In genomic region chr11:118996926-118997626, GRCh38 we compare ENCODE assay signal across 8 cellular contexts. TPM values are rescaled to one million over a fixed set of nuclear protein-coding genes. Genes with fewer than 3 reads are reported as not detected.
DNase-seq lines count a peak whose midpoint lies in the region; ATAC-seq, FAIRE-seq and TF ChIP-seq lines count a peak whose summit lies in the region.

No MANE protein-coding gene starts in this region.

- peak overlapping the region; percentile 66 for H3K4me3 ChIP-seq in SJSA1
- H3K4me3 ChIP-seq in GM12878: peak overlapping the region; percentile 91

- H3K4me1 Mint-ChIP-seq in immature natural killer cell: peaks cover 37 to 41% of the 10 kb centered on the region in 2 donors

- H3K27me3 ChIP-seq in SJSA1 (replicated peaks): no peaks in the 10 kb centered on the region
- no peaks in the 10 kb centered on the region for H3K27me3 ChIP-seq in GM12878 (replicated peaks in 1 of 2; ENCODE audit: control insufficient read depth in 2 of 2, insufficient read depth in 2 of 2, low read length in 1 of 2)

- 0 out of 2 replicates have a peak, but pooled peaks have one; percentile 7 for TF ChIP-seq RAD21 in GM12878 (IDR thresholded peaks at IDR 0.05; ENCODE audit: insufficient read depth, low read depth, low read length)

- FAIRE-seq in GM12878 (lab: Jason Lieb, UNC): peak; percentile 85

- no peaks in the 10 kb centered on the region for H4K20me1 ChIP-seq in GM12878 (ENCODE audit: control insufficient read depth, insufficient read depth)

- WGBS in GM12878 (ENCODE audit: insufficient coverage, insufficient replicate concordance, low lambda C conversion rate, missing lambda C conversion rate): 2% methylated on average over 22 of the region's 22 CpGs

- H3K9me3 ChIP-seq in SJSA1 (replicated peaks): no peaks in the 10 kb centered on the region
- no peaks in the 10 kb centered on the region for H3K9me3 ChIP-seq in GM12878 (replicated peaks; ENCODE audit: control insufficient read depth, insufficient read depth, low read length)

- peak overlapping the region; percentile 95 to 99 (median 98) for H3K27ac Mint-ChIP-seq in immature natural killer cell

- peaks cover 0 to 14% (median 4%) of the 10 kb centered on the region in 3 donors for H3K36me3 Mint-ChIP-seq in immature natural killer cell

- H3K27ac ChIP-seq in SJSA1 (peak overlapping the region; percentile 15; the same call in 1 of the 2 replicates), GM12878 (ENCODE audit: control insufficient read depth, insufficient read depth) (peak overlapping the region; percentile 87)

- CTCF ChIA-PET in GM12878 (lab: Yijun Ruan, JAX): interaction anchor here (0.7 to 1.5 kb wide), 7 partner anchors 19 to 199 kb away, joined by 3 to 6 read pairs (median 3); partner anchors contain the start of gene SLC37A4

- TF ChIP-seq CTCF in GM12878 (IDR thresholded peaks at IDR 0.05 in 2 of 3, conservative IDR thresholded peaks at IDR 0.05 in 1 of 3; ENCODE audit: control insufficient read depth in 2 of 3, extremely low read depth in 1 of 3, insufficient read depth in 1 of 3, low read depth in 3 of 3, low read length in 3 of 3): peak; percentile 22 to 46 (median 40); a peak in 5 of 6 replicates

- H3K27me3 Mint-ChIP-seq in immature natural killer cell (ENCODE audit: low read depth in 3 of 3): peaks cover 2 to 4% (median 2%) of the 10 kb centered on the region in 3 donors

- peak overlapping the region; percentile 98 for H2AFZ ChIP-seq in GM12878 (ENCODE audit: control insufficient read depth, low read depth, low read length)

- POLR2A ChIA-PET in GM12878 (lab: Charles Lee): interaction anchor here (0.6 to 1.6 kb wide), 10 partner anchors 10 to 205 kb away, joined by 3 to 7 read pairs (median 4); partner anchors contain the start of genes HINFP, HMBS, RPS25 and TRAPPC4

- TSS peak; percentile 93 for BruUV-seq in GM12878 (replicated peaks; lab: Mats Ljungman, UMichigan)

- TF ChIP-seq POLR2A in GM12878 (IDR thresholded peaks at IDR 0.05; ENCODE audit: low read depth, low read length): no peak

- ATAC-seq in HG03039 (IDR thresholded peaks at IDR 0.05; ENCODE audit: unreplicated experiment) (peak; percentile 4), GM12878 (peak; percentile 64)

- DNase-seq in NCI-H82 (lab: John Stamatoyannopoulos, UW): peak; percentile 38
- DNase-seq in NCI-H82 treated with DMSO at 0.1 percent for 48 hours (lab: John Stamatoyannopoulos, UW; ENCODE audit: unreplicated experiment): no peak
- DNase-seq in SJSA1 (ENCODE audit: low read depth in 1 of 2, low spot score in 2 of 2): no peak
- DNase-seq in GM12878 (ENCODE audit: low read depth, low spot score): peak; percentile 23
- peak in 1 of 3 donors; percentile 15 for DNase-seq in immature natural killer cell
- DNase-seq in stimulated activated CD4-positive, alpha-beta T cell treated with anti-CD3 and anti-CD28 coated beads, Interleukin-1b, Interleukin-23, amount 100 ng/mL, for 48 hours: peak; percentile 67
- no peak for DNase-seq in NCI-H1092 treated with DMSO at 0.1 percent for 48 hours (lab: John Stamatoyannopoulos, UW)

- H3K4me3 Mint-ChIP-seq in immature natural killer cell: peak overlapping the region; percentile 91 to 98 (median 96)

- intact Hi-C loops in GM12878 (cut with micrococcal nuclease; ENCODE audit: unreplicated experiment): no loop called here

- H3K4me1 ChIP-seq in SJSA1 (replicated peaks) (peaks cover 17% of the 10 kb centered on the region), GM12878 (ENCODE audit: control insufficient read depth, insufficient read depth, low read length) (no peaks in the 10 kb centered on the region; the same call in none of the 2 replicates)

- SMC1A ChIA-PET in GM12878 (lab: Charles Lee; ENCODE audit: uncharacterized antibody, unreplicated experiment): interaction anchor here (1.0 to 5.7 kb wide), 2 partner anchors 10 to 21 kb away, joined by 3 to 26 read pairs; partner anchors contain the start of genes RPS25 and TRAPPC4

- H3K79me2 ChIP-seq in GM12878 (ENCODE audit: control insufficient read depth, insufficient read depth, low read length): peaks cover 24% of the 10 kb centered on the region

- in situ Hi-C loops in GM12878 (cut with MboI): no loop called here

- peaks cover 22% of the 10 kb centered on the region for H3K36me3 ChIP-seq in SJSA1
- H3K36me3 ChIP-seq in GM12878 (ENCODE audit: control insufficient read depth in 2 of 2, insufficient read depth in 2 of 2, low read length in 1 of 2): 0 out of 4 replicates have a peak, but pooled peaks cover 0 to 2% of the 10 kb centered on the region in 2 experiments

- no peak for TF ChIP-seq EP300 in GM12878 (IDR thresholded peaks at IDR 0.05; ENCODE audit: borderline replicate concordance in 1 of 2, control insufficient read depth in 1 of 2, low read depth in 2 of 2, low read length in 2 of 2)

- RAD21 ChIA-PET in GM12878 (lab: Charles Lee; ENCODE audit: unreplicated experiment): interaction anchor here (1.1 to 1.3 kb wide), 3 partner anchors 19 to 89 kb away, joined by 3 read pairs; partner anchors contain the start of genes RPS25 and TRAPPC4

- H3K4me2 ChIP-seq in GM12878 (ENCODE audit: control insufficient read depth, insufficient read depth): peak overlapping the region; percentile 69

- no peaks in the 10 kb centered on the region for H3K9me3 Mint-ChIP-seq in immature natural killer cell

- peak overlapping the region; percentile 90 for H3K9ac ChIP-seq in GM12878 (ENCODE audit: control insufficient read depth, insufficient read depth, low read length)

RNA-seq across cellular contexts. Expression of gene CENATAC, which starts 0.9 kb away (rescaled TPM):
- 13.5 and 17.0 TPM in 2 replicates for total RNA-seq in SJSA1 (2014; rRNA removed; shearing (Covaris generic))
- 125 and 142 TPM in 2 replicates for total RNA-seq in GM12878 (2013; cell fraction: nucleolus; rRNA removed)
- total RNA-seq in GM12878 (2014; rRNA removed): 31.1 and 35.5 TPM in 2 replicates
- total RNA-seq in GM12878 (2014; rRNA removed; fragmentation: Illumina TruSeq; extraction: Trizol): 26.7 and 30.7 TPM in 2 replicates
- 19.0 and 24.0 TPM in 2 replicates for total RNA-seq in GM12878 (2021)
- polyA plus RNA-seq in GM12878 (2011; ENCODE audit: low read depth): 12.6 TPM
- 26.4 and 31.1 TPM in 2 replicates for polyA plus RNA-seq in GM12878 (2011; rRNA removed)
- 10.8 and 16.9 TPM in 2 replicates for polyA plus RNA-seq in GM12878 (2011; cell fraction: cytosol; rRNA removed)
- 52.1 and 66.2 TPM in 2 replicates for polyA plus RNA-seq in GM12878 (2011; cell fraction: nucleus; rRNA removed)
- 12.7 and 17.2 TPM in 2 replicates for polyA plus RNA-seq in GM12878 (2012)
- polyA plus RNA-seq in GM12878 (2014; fragmentation: Illumina TruSeq; extraction: Trizol): 17.1 and 19.5 TPM in 2 replicates
- 1 to 10 TPM; 4.8 to 8.2 TPM for polyA plus RNA-seq in GM12878 (2014; fragmentation: Nextera tagmentation; extraction: Ambion mirVana)
- 33.7 and 37.1 TPM in 2 replicates for polyA plus RNA-seq in GM12878 (2014; rRNA removed)
- polyA plus RNA-seq in GM12878 (2016; fragmentation: Nextera tagmentation; extraction: Ambion mirVana): 10 to 100 TPM; 19.3 to 24.2 TPM
- 22.2 and 24.3 TPM in 2 replicates for polyA minus RNA-seq in GM12878 (2011; rRNA and poly(A)+ RNA removed)
- polyA minus RNA-seq in GM12878 (2011; cell fraction: cytosol; rRNA and poly(A)+ RNA removed): 11.2 and 11.5 TPM in 2 replicates
- polyA minus RNA-seq in GM12878 (2011; cell fraction: nucleus; rRNA and poly(A)+ RNA removed): 24.2 and 40.4 TPM in 2 replicates
- 10 to 100 TPM in 2 of 3 donors, 1 to 10 TPM in 1; 9.1 to 17.1 (median 10.5) TPM for polyA plus RNA-seq in immature natural killer cell

RNA-seq across cellular contexts. Expression of gene RPS25, which starts 21.1 kb away (rescaled TPM):
- 718 and 750 TPM in 2 replicates for total RNA-seq in SJSA1 (2014; rRNA removed; shearing (Covaris generic))
- total RNA-seq in GM12878 (2013; cell fraction: nucleolus; rRNA removed): 240 and 366 TPM in 2 replicates
- total RNA-seq in GM12878 (2014; rRNA removed) (886 and 1,063 TPM in 2 replicates), GM12878 (2014; rRNA removed; fragmentation: Illumina TruSeq; extraction: Trizol) (3,203 and 3,262 TPM in 2 replicates), GM12878 (2021) (1,627 and 1,676 TPM in 2 replicates)
- 10,130 TPM for polyA plus RNA-seq in GM12878 (2011; ENCODE audit: low read depth)
- polyA plus RNA-seq in GM12878 (2011; rRNA removed) (1,188 and 1,624 TPM in 2 replicates), GM12878 (2014; fragmentation: Illumina TruSeq; extraction: Trizol) (3,746 and 5,671 TPM in 2 replicates), GM12878 (2014; fragmentation: Nextera tagmentation; extraction: Ambion mirVana) (1,000 to 10,000 TPM; 3,292 to 3,419 TPM), GM12878 (2014; rRNA removed) (1,401 and 2,108 TPM in 2 replicates), GM12878 (2016; fragmentation: Nextera tagmentation; extraction: Ambion mirVana) (1,000 to 10,000 TPM; 2,959 to 3,172 TPM), immature natural killer cell (1,000 to 10,000 TPM; 1,543 to 2,582 (median 1,747) TPM)
- polyA plus RNA-seq in GM12878 (2011; cell fraction: cytosol; rRNA removed): 1,068 and 1,259 TPM in 2 replicates
- 573 and 676 TPM in 2 replicates for polyA plus RNA-seq in GM12878 (2011; cell fraction: nucleus; rRNA removed)
- polyA plus RNA-seq in GM12878 (2012): 2,542 and 2,883 TPM in 2 replicates
- polyA minus RNA-seq in GM12878 (2011; rRNA and poly(A)+ RNA removed): 195 and 260 TPM in 2 replicates
- 285 and 317 TPM in 2 replicates for polyA minus RNA-seq in GM12878 (2011; cell fraction: cytosol; rRNA and poly(A)+ RNA removed)
- 42.4 and 48.0 TPM in 2 replicates for polyA minus RNA-seq in GM12878 (2011; cell fraction: nucleus; rRNA and poly(A)+ RNA removed)

RNA-seq across cellular contexts. Expression of gene TRAPPC4, which starts 21.5 kb away (rescaled TPM):
- total RNA-seq in SJSA1 (2014; rRNA removed; shearing (Covaris generic)): 44.6 and 75.6 TPM in 2 replicates
- total RNA-seq in GM12878 (2013; cell fraction: nucleolus; rRNA removed): 40.8 and 43.0 TPM in 2 replicates
- total RNA-seq in GM12878 (2014; rRNA removed) (76.5 and 87.1 TPM in 2 replicates), GM12878 (2014; rRNA removed; fragmentation: Illumina TruSeq; extraction: Trizol) (66.1 and 69.1 TPM in 2 replicates), GM12878 (2021) (62.7 and 62.8 TPM in 2 replicates)
- 37.4 TPM for polyA plus RNA-seq in GM12878 (2011; ENCODE audit: low read depth)
- polyA plus RNA-seq in GM12878 (2011; rRNA removed) (94.2 and 105 TPM in 2 replicates), GM12878 (2014; fragmentation: Illumina TruSeq; extraction: Trizol) (56.7 and 61.6 TPM in 2 replicates), GM12878 (2014; fragmentation: Nextera tagmentation; extraction: Ambion mirVana) (100 to 1,000 TPM; 205 to 231 TPM), GM12878 (2014; rRNA removed) (91.5 and 92.7 TPM in 2 replicates), GM12878 (2016; fragmentation: Nextera tagmentation; extraction: Ambion mirVana) (100 to 1,000 TPM; 188 to 196 TPM), immature natural killer cell (100 to 1,000 TPM; 104 to 136 (median 110) TPM)
- 154 and 245 TPM in 2 replicates for polyA plus RNA-seq in GM12878 (2011; cell fraction: cytosol; rRNA removed)
- 71.7 and 114 TPM in 2 replicates for polyA plus RNA-seq in GM12878 (2011; cell fraction: nucleus; rRNA removed)
- 53.1 and 53.9 TPM in 2 replicates for polyA plus RNA-seq in GM12878 (2012)
- polyA minus RNA-seq in GM12878 (2011; rRNA and poly(A)+ RNA removed): 80.1 and 95.1 TPM in 2 replicates
- polyA minus RNA-seq in GM12878 (2011; cell fraction: cytosol; rRNA and poly(A)+ RNA removed): 9.5 and 15.8 TPM in 2 replicates
- 30.0 and 42.6 TPM in 2 replicates for polyA minus RNA-seq in GM12878 (2011; cell fraction: nucleus; rRNA and poly(A)+ RNA removed)

RNA-seq across cellular contexts. Expression of gene FOXR1, which starts 25.5 kb away (rescaled TPM):
- total RNA-seq in SJSA1 (2014; rRNA removed; shearing (Covaris generic)): not detected in 2 replicates
- not detected in 2 replicates for total RNA-seq in GM12878 (2013; cell fraction: nucleolus; rRNA removed)
- total RNA-seq in GM12878 (2014; rRNA removed) (not detected in 2 replicates), GM12878 (2014; rRNA removed; fragmentation: Illumina TruSeq; extraction: Trizol) (not detected in 2 replicates), GM12878 (2021) (not detected in 2 replicates)
- polyA plus RNA-seq in GM12878 (2011; ENCODE audit: low read depth): not detected
- polyA plus RNA-seq in GM12878 (2011; rRNA removed) (not detected in 2 replicates), GM12878 (2014; fragmentation: Illumina TruSeq; extraction: Trizol) (not detected in 2 replicates), GM12878 (2014; fragmentation: Nextera tagmentation; extraction: Ambion mirVana) (not detected), GM12878 (2014; rRNA removed) (not detected in 2 replicates), GM12878 (2016; fragmentation: Nextera tagmentation; extraction: Ambion mirVana) (not detected), immature natural killer cell (not detected)
- polyA plus RNA-seq in GM12878 (2011; cell fraction: cytosol; rRNA removed): not detected in 2 replicates
- polyA plus RNA-seq in GM12878 (2011; cell fraction: nucleus; rRNA removed): not detected in 2 replicates
- polyA plus RNA-seq in GM12878 (2012): not detected in 2 replicates
- not detected in 2 replicates for polyA minus RNA-seq in GM12878 (2011; rRNA and poly(A)+ RNA removed)
- polyA minus RNA-seq in GM12878 (2011; cell fraction: cytosol; rRNA and poly(A)+ RNA removed): not detected in 2 replicates
- polyA minus RNA-seq in GM12878 (2011; cell fraction: nucleus; rRNA and poly(A)+ RNA removed): not detected in 2 replicates

RNA-seq across cellular contexts. Expression of gene SLC37A4, which starts 33.6 kb away (rescaled TPM):
- total RNA-seq in SJSA1 (2014; rRNA removed; shearing (Covaris generic)): 3.1 and 6.0 TPM in 2 replicates
- 37.1 and 38.5 TPM in 2 replicates for total RNA-seq in GM12878 (2013; cell fraction: nucleolus; rRNA removed)
- 15.5 and 17.1 TPM in 2 replicates for total RNA-seq in GM12878 (2014; rRNA removed)
- 11.5 and 11.6 TPM in 2 replicates for total RNA-seq in GM12878 (2014; rRNA removed; fragmentation: Illumina TruSeq; extraction: Trizol)
- 19.2 and 20.6 TPM in 2 replicates for total RNA-seq in GM12878 (2021)
- polyA plus RNA-seq in GM12878 (2011; ENCODE audit: low read depth): 13.3 TPM
- 22.0 and 29.7 TPM in 2 replicates for polyA plus RNA-seq in GM12878 (2011; rRNA removed)
- polyA plus RNA-seq in GM12878 (2011; cell fraction: cytosol; rRNA removed): 45.9 and 47.6 TPM in 2 replicates
- 136 and 177 TPM in 2 replicates for polyA plus RNA-seq in GM12878 (2011; cell fraction: nucleus; rRNA removed)
- 13.9 and 18.0 TPM in 2 replicates for polyA plus RNA-seq in GM12878 (2012)
- polyA plus RNA-seq in GM12878 (2014; fragmentation: Illumina TruSeq; extraction: Trizol): 16.4 and 20.1 TPM in 2 replicates
- 10 to 100 TPM; 11.9 to 12.1 TPM for polyA plus RNA-seq in GM12878 (2014; fragmentation: Nextera tagmentation; extraction: Ambion mirVana)
- polyA plus RNA-seq in GM12878 (2014; rRNA removed): 25.3 and 25.8 TPM in 2 replicates
- polyA plus RNA-seq in GM12878 (2016; fragmentation: Nextera tagmentation; extraction: Ambion mirVana): 10 to 100 TPM; 24.2 to 27.8 TPM
- polyA minus RNA-seq in GM12878 (2011; rRNA and poly(A)+ RNA removed): 40.1 and 45.7 TPM in 2 replicates
- polyA minus RNA-seq in GM12878 (2011; cell fraction: cytosol; rRNA and poly(A)+ RNA removed): 5.3 and 8.1 TPM in 2 replicates
- 21.5 and 27.0 TPM in 2 replicates for polyA minus RNA-seq in GM12878 (2011; cell fraction: nucleus; rRNA and poly(A)+ RNA removed)
- polyA plus RNA-seq in immature natural killer cell: 10 to 100 TPM in 2 of 3 donors, 1 to 10 TPM in 1; 9.4 to 11.6 (median 11.4) TPM

Comparison
In these comparisons a context has a peak if more than half of its experiments do, and no peak if none do; other contexts are left out.
1. DNase-seq: peak in NCI-H82 (single experiment), GM12878 (single experiment) and stimulated activated CD4-positive, alpha-beta T cell treated with anti-CD3 and anti-CD28 coated beads, Interleukin-1b, Interleukin-23, amount 100 ng/mL, for 48 hours (single experiment); none in NCI-H82 treated with DMSO at 0.1 percent for 48 hours (single experiment), SJSA1 (0 of 2) and NCI-H1092 treated with DMSO at 0.1 percent for 48 hours (single experiment).